In genomic region chr12:71639341-71639760, GRCh38 we compare ENCODE assay signal across 8 cellular contexts. TPM values are rescaled to one million over a fixed set of nuclear protein-coding genes. Genes with fewer than 3 reads are reported as not detected.
DNase-seq lines count a peak whose midpoint lies in the region; ATAC-seq and TF ChIP-seq lines count a peak whose summit lies in the region.

No MANE protein-coding gene starts in this region.

- DNase-seq in activated naive CD4-positive, alpha-beta T cell treated with anti-CD3 and anti-CD28 coated beads, Interleukin-2, amount 50 U/mL, for 72 hours (ENCODE audit: low spot score in 2 of 2), result no peak
- DNase-seq in activated naive CD4-positive, alpha-beta T cell (lab: John Stamatoyannopoulos, UW), result no peak
- DNase-seq in dermis blood vessel endothelial cell (peak; percentile 24), substantia nigra (lab: John Stamatoyannopoulos, UW) (peak in 2 of 49 donors; percentile 2 to 4), esophagus muscularis mucosa (ENCODE audit: extremely low spot score) (no peak)

- 0 out of 2 replicates have a peak, but pooled peaks have one; percentile 1 for TF ChIP-seq RAD21 in Ishikawa (IDR thresholded peaks at IDR 0.05; ENCODE audit: low read depth)

- TF ChIP-seq EP300 in Ishikawa (IDR thresholded peaks at IDR 0.05; ENCODE audit: borderline replicate concordance) (no peak), esophagus muscularis mucosa (IDR thresholded peaks at IDR 0.05) (no peak)

- no peaks in the 10 kb centered on the region for H3K9me3 Mint-ChIP-seq in activated naive CD4-positive, alpha-beta T cell treated with anti-CD3 and anti-CD28 coated beads, Interleukin-2, amount 50 U/mL, for 72 hours

- H3K36me3 ChIP-seq in esophagus muscularis mucosa, result peaks cover 14 to 98% (median 58%) of the 10 kb centered on the region in 4 donors

- H3K36me3 Mint-ChIP-seq in activated naive CD4-positive, alpha-beta T cell treated with anti-CD3 and anti-CD28 coated beads, Interleukin-2, amount 50 U/mL, for 72 hours, result peaks cover 5 to 37% of the 10 kb centered on the region in 2 donors

- H3K4me1 ChIP-seq in esophagus muscularis mucosa, result no peaks in the 10 kb centered on the region

- peak overlapping the region in 1 of 2 donors; percentile 44 for H3K27ac Mint-ChIP-seq in activated naive CD4-positive, alpha-beta T cell treated with anti-CD3 and anti-CD28 coated beads, Interleukin-2, amount 50 U/mL, for 72 hours

- H3K27ac ChIP-seq in substantia nigra (ENCODE audit: low read depth, low read length, poor library complexity, severe bottlenecking) (peak overlapping the region; percentile 18), esophagus muscularis mucosa (replicated peaks in 1 of 4) (no peak overlapping the region)

- intact Hi-C loops in esophagus muscularis mucosa (cut with DNase I), result loop anchor here (5.0 kb wide), 1 partner anchor 222 kb away; no protein-coding TSS in a partner anchor

- no peak for TF ChIP-seq CTCF in esophagus muscularis mucosa (IDR thresholded peaks at IDR 0.05)

- ATAC-seq in activated naive CD4-positive, alpha-beta T cell treated with anti-CD3 and anti-CD28 coated beads, Interleukin-2, amount 50 U/mL, for 72 hours, result peak; percentile 51 to 53
- no peak for ATAC-seq in GM21360 (IDR thresholded peaks at IDR 0.05; ENCODE audit: unreplicated experiment)
- no peak for ATAC-seq in HG02571 (IDR thresholded peaks at IDR 0.05; ENCODE audit: unreplicated experiment)

- no peaks in the 10 kb centered on the region for H3K27me3 ChIP-seq in esophagus muscularis mucosa

- no peak for TF ChIP-seq POLR2A in esophagus muscularis mucosa (IDR thresholded peaks at IDR 0.05; ENCODE audit: low read depth)

- no peak overlapping the region for H3K4me3 ChIP-seq in esophagus muscularis mucosa

- WGBS in esophagus muscularis mucosa, result 81% methylated on average over 2 of the region's 2 CpGs

- no peaks in the 10 kb centered on the region for H3K9me3 ChIP-seq in esophagus muscularis mucosa

TF ChIP-seq in Ishikawa, 13 proteins besides CTCF, POLR2A, EP300 and RAD21:
- TF ChIP-seq TCF12 (IDR thresholded peaks at IDR 0.05; ENCODE audit: low read depth), result no peak
- no peak for TF ChIP-seq MAX (IDR thresholded peaks at IDR 0.05)
- TF ChIP-seq EGR1 (IDR thresholded peaks at IDR 0.05), result no peak
- no peak for TF ChIP-seq YY1 (IDR thresholded peaks at IDR 0.05; ENCODE audit: low read depth)
- no peak for TF ChIP-seq FOXM1 (IDR thresholded peaks at IDR 0.05; ENCODE audit: borderline replicate concordance, low read depth)
- TF ChIP-seq USF1 (IDR thresholded peaks at IDR 0.05), result no peak
- TF ChIP-seq REST (IDR thresholded peaks at IDR 0.05; ENCODE audit: low read depth), result no peak
- no peak for TF ChIP-seq CEBPB (IDR thresholded peaks at IDR 0.05)
- TF ChIP-seq CREB1 (IDR thresholded peaks at IDR 0.05; ENCODE audit: low read depth), result no peak
- no peak for TF ChIP-seq TEAD4 (IDR thresholded peaks at IDR 0.05)
- TF ChIP-seq NFIC (IDR thresholded peaks at IDR 0.05), result no peak
- no peak for TF ChIP-seq ZBTB7A (IDR thresholded peaks at IDR 0.05; ENCODE audit: low read depth)
- no peak for TF ChIP-seq TAF1 (IDR thresholded peaks at IDR 0.05; ENCODE audit: low read depth)

RNA-seq across cellular contexts. Expression of gene ZFC3H1, which starts 24.3 kb away (rescaled TPM):
- 10 to 100 TPM; 71.3 to 88.8 TPM for total RNA-seq in activated naive CD4-positive, alpha-beta T cell treated with anti-CD3 and anti-CD28 coated beads, Interleukin-2, amount 50 U/mL, for 72 hours
- total RNA-seq in dermis blood vessel endothelial cell (22.8 and 32.5 TPM in 2 replicates), esophagus muscularis mucosa (10 to 100 TPM; 19.4 to 44.0 (median 25.9) TPM)

RNA-seq across cellular contexts. Expression of gene THAP2, which starts 24.8 kb away (rescaled TPM):
- total RNA-seq in activated naive CD4-positive, alpha-beta T cell treated with anti-CD3 and anti-CD28 coated beads, Interleukin-2, amount 50 U/mL, for 72 hours, result 1 to 10 TPM; 7.2 to 7.8 TPM
- total RNA-seq in dermis blood vessel endothelial cell, result 3.6 and 3.8 TPM in 2 replicates
- 1 to 10 TPM; 3.3 to 5.1 (median 3.7) TPM for total RNA-seq in esophagus muscularis mucosa

RNA-seq across cellular contexts. Expression of gene TMEM19, which starts 46.5 kb away (rescaled TPM):
- total RNA-seq in activated naive CD4-positive, alpha-beta T cell treated with anti-CD3 and anti-CD28 coated beads, Interleukin-2, amount 50 U/mL, for 72 hours, result 10 to 100 TPM; 13.7 to 15.1 TPM
- total RNA-seq in dermis blood vessel endothelial cell (37.1 and 55.9 TPM in 2 replicates), esophagus muscularis mucosa (10 to 100 TPM in 3 of 4 donors, 1 to 10 TPM in 1; 9.6 to 24.2 (median 16.6) TPM)

Comparison
In these comparisons a context has a peak if more than half of its experiments do, and no peak if none do; other contexts are left out.
1. ATAC-seq: peak in activated naive CD4-positive, alpha-beta T cell treated with anti-CD3 and anti-CD28 coated beads, Interleukin-2, amount 50 U/mL, for 72 hours (2 of 2); none in GM21360 (single experiment) and HG02571 (single experiment).